8 cellular contexts compared by ENCODE assay signal in the genomic region with DNA sequence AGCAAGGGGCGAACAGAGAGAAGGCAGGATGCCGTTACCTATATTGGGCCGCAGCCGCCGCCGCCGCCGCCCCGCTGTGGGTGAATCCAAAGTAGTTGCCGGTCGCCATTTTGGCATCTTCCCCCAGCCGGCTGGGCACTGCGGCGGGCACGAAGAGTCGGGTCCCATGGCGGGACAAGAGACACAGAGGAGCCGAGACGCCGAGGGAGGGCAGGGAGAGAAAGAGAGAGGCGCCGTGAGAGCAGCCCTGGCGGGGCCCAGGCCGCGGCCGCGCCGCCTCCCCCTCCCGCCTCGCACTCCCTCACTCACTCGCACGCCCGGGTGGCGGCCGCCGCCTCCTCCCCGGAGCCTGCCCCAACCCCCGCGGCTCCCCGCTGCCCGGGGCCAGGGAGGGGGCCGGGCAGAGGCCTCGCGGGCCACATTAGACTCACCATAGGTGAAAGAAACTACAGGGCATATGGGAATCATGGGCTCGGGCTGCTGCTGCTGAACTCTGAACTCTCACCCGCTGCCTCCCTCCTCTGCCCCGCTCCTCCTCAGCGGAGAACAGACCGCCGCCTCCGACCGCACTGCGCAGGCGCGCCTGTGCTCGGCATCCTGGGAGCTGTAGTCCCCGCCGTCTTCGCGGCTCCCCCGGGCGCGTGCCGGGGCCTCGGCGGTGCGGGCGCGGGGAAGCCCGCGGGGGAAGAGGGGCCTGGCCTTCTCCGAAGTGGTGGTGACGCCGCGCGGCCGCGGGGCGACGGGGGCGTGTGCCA. TPM values are rescaled to one million over a fixed set of nuclear protein-coding genes. Genes with fewer than 3 reads are reported as not detected.
A peak's percentile ranks its signal among the peaks of the same experiment; 100 is the strongest.
DNase-seq lines count a peak whose midpoint lies in the region; ATAC-seq and TF ChIP-seq lines count a peak whose summit lies in the region.

TSS of gene ZFR (minus strand) at position 550 of the 755 bp plus-strand sequence. CDS start at position 468, 82 bp downstream.

- ATAC-seq in HG03439 (IDR thresholded peaks at IDR 0.05; ENCODE audit: unreplicated experiment) = peak; percentile 85

- no peaks in the 10 kb centered on the region for H3K27me3 ChIP-seq in kidney epithelial cell (ENCODE audit: control insufficient read depth, insufficient read depth, low read length)

- DNase-seq in AML-193 (lab: John Stamatoyannopoulos, UW) = peak; percentile 79 to 80
- peak; percentile 94 for DNase-seq in GM19238 (ENCODE audit: insufficient read length, low spot score)
- peak; percentile 73 for DNase-seq in NCI-H510A (lab: John Stamatoyannopoulos, UW)
- DNase-seq in activated CD4-positive, alpha-beta T cell treated with anti-CD3 and anti-CD28 coated beads for 1 hour = peak; percentile 91
- DNase-seq in cerebellum (ENCODE audit: low spot score) = peak; percentile 92
- DNase-seq in kidney epithelial cell (ENCODE audit: low read depth) = peak; percentile 41
- peak; percentile 95 for DNase-seq in stimulated activated CD4-positive, alpha-beta T cell treated with anti-CD3 and anti-CD28 coated beads, Interleukin-15, amount 100 ng/mL, for 24 hours

- H3K36me3 ChIP-seq in kidney epithelial cell (ENCODE audit: control insufficient read depth, insufficient read depth, low read length) = no peaks in the 10 kb centered on the region

- no peak for TF ChIP-seq CTCF in kidney epithelial cell (IDR thresholded peaks at IDR 0.05; ENCODE audit: insufficient read depth, low read length, poor library complexity, severe bottlenecking)

- peak within 1 kb of the TSS; percentile 70 for H3K4me3 ChIP-seq in kidney epithelial cell (ENCODE audit: low read depth, low read length)

RNA-seq across cellular contexts. Expression of gene ZFR, which starts in this region (rescaled TPM):
- total RNA-seq in cerebellum = 112 TPM
- total RNA-seq in kidney epithelial cell = 73.0 and 76.3 TPM in 2 replicates

Comparison
In these comparisons a context has a peak if more than half of its experiments do, and no peak if none do; other contexts are left out.
1. Peak in every context shown above with its lines: DNase-seq, ATAC-seq and H3K4me3 ChIP-seq.
2. DNase-seq: peak in every context shown above with its lines; median percentile 95 in stimulated activated CD4-positive, alpha-beta T cell treated with anti-CD3 and anti-CD28 coated beads, Interleukin-15, amount 100 ng/mL, for 24 hours; 94 in GM19238; 92 in cerebellum; 91 in activated CD4-positive, alpha-beta T cell treated with anti-CD3 and anti-CD28 coated beads for 1 hour; 80 in AML-193; 73 in NCI-H510A; 41 in kidney epithelial cell.